ENCODE assay signal across 1 cellular context in genomic region chr2:216074794-216075193, GRCh38.
TF ChIP-seq lines count a peak whose summit lies in the region.

No MANE protein-coding gene starts in this region.

TF ChIP-seq in A549, 52 proteins besides CTCF, POLR2A, EP300 and RAD21 (continued from another document):
- TF ChIP-seq MAX (IDR thresholded peaks at IDR 0.05), result no peak
- TF ChIP-seq CEBPB (IDR thresholded peaks at IDR 0.05), result no peak
- no peak for TF ChIP-seq GATA3 (IDR thresholded peaks at IDR 0.05; ENCODE audit: borderline replicate concordance)
- TF ChIP-seq PHF8 (IDR thresholded peaks at IDR 0.05; ENCODE audit: borderline replicate concordance, low read depth), result no peak
- no peak for TF ChIP-seq NPAS2 (CRISPR knock-in tag; IDR thresholded peaks at IDR 0.05; ENCODE audit: borderline replicate concordance)
- no peak for TF ChIP-seq POLR2AphosphoS2 (conservative IDR thresholded peaks at IDR 0.05; ENCODE audit: low read length)
- TF ChIP-seq BCL3 (IDR thresholded peaks at IDR 0.05), result no peak
- no peak for TF ChIP-seq ELK1 (IDR thresholded peaks at IDR 0.05; ENCODE audit: low read depth, low read length)
